2 cellular contexts compared by ENCODE assay signal in genomic region chr17:4998027-4998665, GRCh38.
TF ChIP-seq lines count a peak whose summit lies in the region.

No MANE protein-coding gene starts in this region.

TF ChIP-seq in IMR-90, 13 proteins besides CTCF, POLR2A, EP300 and RAD21:
- peak; percentile 70; the same call in 1 of the 2 replicates for TF ChIP-seq MXI1 (IDR thresholded peaks at IDR 0.05; ENCODE audit: borderline replicate concordance, low read depth, low read length)
- TF ChIP-seq CEBPB (IDR thresholded peaks at IDR 0.05; ENCODE audit: low read depth, low read length): no peak
- TF ChIP-seq MAZ (IDR thresholded peaks at IDR 0.05; ENCODE audit: borderline replicate concordance, low read depth, low read length): no peak
- TF ChIP-seq SMC3 (IDR thresholded peaks at IDR 0.05; ENCODE audit: low read depth, low read length): no peak
- TF ChIP-seq ELK1 (IDR thresholded peaks at IDR 0.05; ENCODE audit: borderline replicate concordance, low read depth, low read length): no peak
- TF ChIP-seq RFX5 (IDR thresholded peaks at IDR 0.05; ENCODE audit: low read depth, low read length): no peak

TF ChIP-seq in GM12878, 131 proteins besides CTCF, POLR2A, EP300 and RAD21:
- TF ChIP-seq SMARCA5 (IDR thresholded peaks at IDR 0.05) (no peak), BACH1 (IDR thresholded peaks at IDR 0.05; ENCODE audit: borderline replicate concordance) (no peak), MLLT1 (IDR thresholded peaks at IDR 0.05) (no peak), MXI1 (IDR thresholded peaks at IDR 0.05; ENCODE audit: low read depth, low read length) (0 out of 2 replicates have a peak, but pooled peaks have one; percentile 44), CBX5 (IDR thresholded peaks at IDR 0.05; ENCODE audit: low read depth) (no peak), ZBED1 (IDR thresholded peaks at IDR 0.05; ENCODE audit: borderline replicate concordance) (no peak), ELK1 (IDR thresholded peaks at IDR 0.05; ENCODE audit: low read depth, low read length) (no peak)
- TF ChIP-seq, protein P1, sequence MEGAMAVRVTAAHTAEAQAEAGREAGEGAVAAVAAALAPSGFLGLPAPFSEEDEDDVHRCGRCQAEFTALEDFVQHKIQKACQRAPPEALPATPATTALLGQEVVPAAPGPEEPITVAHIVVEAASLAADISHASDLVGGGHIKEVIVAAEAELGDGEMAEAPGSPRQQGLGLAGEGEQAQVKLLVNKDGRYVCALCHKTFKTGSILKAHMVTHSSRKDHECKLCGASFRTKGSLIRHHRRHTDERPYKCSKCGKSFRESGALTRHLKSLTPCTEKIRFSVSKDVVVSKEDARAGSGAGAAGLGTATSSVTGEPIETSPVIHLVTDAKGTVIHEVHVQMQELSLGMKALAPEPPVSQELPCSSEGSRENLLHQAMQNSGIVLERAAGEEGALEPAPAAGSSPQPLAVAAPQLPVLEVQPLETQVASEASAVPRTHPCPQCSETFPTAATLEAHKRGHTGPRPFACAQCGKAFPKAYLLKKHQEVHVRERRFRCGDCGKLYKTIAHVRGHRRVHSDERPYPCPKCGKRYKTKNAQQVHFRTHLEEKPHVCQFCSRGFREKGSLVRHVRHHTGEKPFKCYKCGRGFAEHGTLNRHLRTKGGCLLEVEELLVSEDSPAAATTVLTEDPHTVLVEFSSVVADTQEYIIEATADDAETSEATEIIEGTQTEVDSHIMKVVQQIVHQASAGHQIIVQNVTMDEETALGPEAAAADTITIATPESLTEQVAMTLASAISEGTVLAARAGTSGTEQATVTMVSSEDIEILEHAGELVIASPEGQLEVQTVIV (IDR thresholded peaks at IDR 0.05; ENCODE audit: borderline replicate concordance, partially characterized antibody): no peak
